ENCODE assay signal across 8 cellular contexts in the genomic region with DNA sequence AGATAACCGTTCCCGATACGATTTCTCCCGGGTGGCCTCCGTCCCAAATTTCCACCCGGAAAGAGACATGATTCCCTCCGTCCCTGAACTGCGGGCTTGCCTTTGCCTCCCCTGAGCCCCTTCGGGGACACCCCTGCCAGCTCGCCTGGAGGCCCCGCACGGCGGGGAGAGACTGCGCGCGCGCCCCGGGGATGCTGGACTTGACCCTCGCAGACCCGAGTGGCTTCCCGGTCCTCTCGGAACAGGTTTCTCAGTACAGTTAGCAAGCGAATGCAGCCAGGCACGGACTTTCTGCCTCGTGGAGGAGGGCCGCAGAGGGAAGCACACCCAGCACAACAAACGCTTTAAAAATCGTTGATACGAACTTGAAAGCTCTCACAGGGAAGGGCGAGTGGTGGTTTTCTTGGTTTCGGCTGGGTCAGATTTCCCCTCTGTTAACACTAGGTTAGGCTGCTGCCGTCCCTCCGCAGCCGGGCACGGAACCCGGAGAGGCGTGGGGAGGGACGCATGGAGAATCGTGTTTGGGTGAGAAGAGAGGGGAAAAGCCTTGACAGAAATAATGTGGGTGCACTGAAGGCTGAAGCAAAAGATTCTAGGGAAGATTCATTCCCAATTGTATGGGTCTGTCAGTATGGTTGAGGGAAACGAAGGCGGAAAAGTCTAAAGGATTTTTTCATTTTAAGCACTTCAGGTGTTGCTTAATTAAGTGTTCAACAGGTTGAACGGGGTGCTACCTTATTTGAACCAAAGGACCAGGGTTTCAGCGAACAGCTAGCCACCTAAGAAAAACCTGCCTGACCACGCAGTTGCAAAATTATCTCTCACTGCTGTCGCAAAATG. TPM values are rescaled to one million over a fixed set of nuclear protein-coding genes. Genes with fewer than 3 reads are reported as not detected.
DNase-seq lines count a peak whose midpoint lies in the region; ATAC-seq and TF ChIP-seq lines count a peak whose summit lies in the region.

No MANE protein-coding gene starts in this region.

- peak; percentile 20 for ATAC-seq in HG02970 (IDR thresholded peaks at IDR 0.05; ENCODE audit: low FRiP score, unreplicated experiment)
- ATAC-seq in effector memory CD8-positive, alpha-beta T cell (replicated peaks): peak; percentile 24

- H3K36me3 ChIP-seq in muscle layer of colon (ENCODE audit: insufficient read depth, low read length): no peaks in the 10 kb centered on the region

- peaks cover 50% of the 10 kb centered on the region for H3K4me1 Mint-ChIP-seq in T-helper 1 cell treated with Interleukin-12 subunit alpha and Interleukin-12 subunit beta and Interleukin-4 antibody, amounts not matched to agents 30 μg/mL and 1 μg/mL, for 36 hours (ENCODE audit: low read depth)
- peaks cover 17 to 24% of the 10 kb centered on the region in 2 donors for H3K4me1 Mint-ChIP-seq in effector memory CD8-positive, alpha-beta T cell (ENCODE audit: low read depth in 2 of 2)

- H3K27me3 Mint-ChIP-seq in T-helper 1 cell treated with Interleukin-12 subunit alpha and Interleukin-12 subunit beta and Interleukin-4 antibody, amounts not matched to agents 30 μg/mL and 1 μg/mL, for 36 hours (ENCODE audit: low read depth): peaks cover 34% of the 10 kb centered on the region
- H3K27me3 Mint-ChIP-seq in effector memory CD8-positive, alpha-beta T cell: peaks cover 83 to 91% of the 10 kb centered on the region in 2 donors

- H3K27ac ChIP-seq in muscle layer of colon (ENCODE audit: low read depth, low read length): no peak overlapping the region

- H3K9ac ChIP-seq in muscle layer of colon (ENCODE audit: low read length): no peak overlapping the region

- DNase-seq in GM12864 (ENCODE audit: low read depth) (peak; percentile 10), SK-N-DZ (ENCODE audit: low spot score) (no peak), NCI-H1694 treated with DMSO at 0.1 percent for 48 hours (lab: John Stamatoyannopoulos, UW) (no peak), SKM-1 (lab: John Stamatoyannopoulos, UW; ENCODE audit: unreplicated experiment) (no peak)
- DNase-seq in effector memory CD8-positive, alpha-beta T cell: peak in 1 of 3 experiments; percentile 17

- no peak for TF ChIP-seq CTCF in GM12864 (IDR thresholded peaks at IDR 0.05; ENCODE audit: low read depth, low read length, missing control alignments)

- H3K4me1 ChIP-seq in muscle layer of colon (ENCODE audit: insufficient read depth, low read length): peaks cover 13% of the 10 kb centered on the region

- H3K4me3 Mint-ChIP-seq in T-helper 1 cell treated with Interleukin-12 subunit alpha and Interleukin-12 subunit beta and Interleukin-4 antibody, amounts not matched to agents 30 μg/mL and 1 μg/mL, for 36 hours: peak overlapping the region; percentile 96
- peak overlapping the region; percentile 75 to 79 for H3K4me3 Mint-ChIP-seq in effector memory CD8-positive, alpha-beta T cell

- H3K9me3 ChIP-seq in muscle layer of colon (ENCODE audit: low read length): no peaks in the 10 kb centered on the region

- H3K36me3 Mint-ChIP-seq in T-helper 1 cell treated with Interleukin-12 subunit alpha and Interleukin-12 subunit beta and Interleukin-4 antibody, amounts not matched to agents 30 μg/mL and 1 μg/mL, for 36 hours (ENCODE audit: low read depth): peaks cover 14% of the 10 kb centered on the region
- H3K36me3 Mint-ChIP-seq in effector memory CD8-positive, alpha-beta T cell (ENCODE audit: insufficient read depth): peaks cover 9% of the 10 kb centered on the region

- no peaks in the 10 kb centered on the region for H3K9me3 Mint-ChIP-seq in T-helper 1 cell treated with Interleukin-12 subunit alpha and Interleukin-12 subunit beta and Interleukin-4 antibody, amounts not matched to agents 30 μg/mL and 1 μg/mL, for 36 hours
- no peaks in the 10 kb centered on the region for H3K9me3 Mint-ChIP-seq in effector memory CD8-positive, alpha-beta T cell

- peak overlapping the region; percentile 55 for H3K4me3 ChIP-seq in GM12864 (ENCODE audit: low read depth, low read length)
- peak overlapping the region; percentile 33 to 53 for H3K4me3 ChIP-seq in muscle layer of colon (ENCODE audit: low read depth in 1 of 2, low read length in 2 of 2)

- H3K27me3 ChIP-seq in muscle layer of colon (ENCODE audit: control insufficient read depth in 1 of 2, insufficient read depth in 2 of 2, low read length in 2 of 2): peaks cover 43 to 66% of the 10 kb centered on the region in 2 donors

- peak overlapping the region; percentile 75 for H3K27ac Mint-ChIP-seq in T-helper 1 cell treated with Interleukin-12 subunit alpha and Interleukin-12 subunit beta and Interleukin-4 antibody, amounts not matched to agents 30 μg/mL and 1 μg/mL, for 36 hours
- H3K27ac Mint-ChIP-seq in effector memory CD8-positive, alpha-beta T cell: no peak overlapping the region

RNA-seq across cellular contexts. Expression of a gene that starts 0.9 kb away (rescaled TPM):
- polyA plus RNA-seq in SK-N-DZ (2014; cell fraction: cytosol; rRNA removed): 0.05 and 1.3 TPM in 2 replicates
- 0.13 TPM in 1 of 2 replicates, not detected in the other for polyA plus RNA-seq in SK-N-DZ (2014; cell fraction: nucleus; rRNA removed)
